In the genomic region with DNA sequence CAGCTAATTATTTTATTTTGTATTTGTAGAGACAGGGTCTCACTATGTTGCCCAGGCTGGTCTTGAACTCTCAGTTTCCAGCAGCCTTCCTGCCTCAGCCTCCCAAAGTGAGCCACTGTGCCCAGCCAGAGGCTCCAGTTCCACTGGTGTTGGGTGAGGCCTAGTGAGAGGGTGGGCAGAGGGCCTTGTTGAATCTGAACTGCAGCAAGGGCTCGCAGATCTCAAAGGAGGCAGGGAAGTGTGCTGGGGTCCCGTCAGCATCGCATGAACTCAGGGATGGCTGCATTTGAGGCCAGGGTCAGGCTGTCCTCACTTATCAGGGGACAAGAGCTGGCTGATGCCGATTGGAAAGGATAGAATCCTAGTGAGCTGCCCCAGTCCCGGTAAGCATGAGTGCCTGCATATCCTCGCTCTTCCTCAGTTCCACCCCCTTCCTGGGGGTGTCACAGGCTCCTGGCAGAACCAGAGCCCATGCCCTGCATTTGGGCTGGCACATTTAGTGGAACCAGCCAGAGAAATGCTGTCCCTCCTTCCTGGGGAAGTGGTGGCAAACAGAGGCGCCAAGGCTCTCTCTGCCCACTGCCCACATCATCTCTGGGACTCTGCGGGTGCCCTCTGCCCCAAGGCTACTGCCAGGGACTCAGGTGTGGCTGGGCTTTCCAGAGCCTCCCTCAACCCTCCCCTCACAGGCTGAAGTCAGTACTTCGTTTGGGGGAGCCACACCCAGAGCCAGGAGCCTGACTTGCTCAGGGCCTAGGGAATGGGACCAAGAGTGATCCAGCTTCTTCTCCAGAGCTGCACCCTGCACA, we compare ENCODE assay signal across 26 cellular contexts. TPM values are rescaled to one million over a fixed set of nuclear protein-coding genes. Genes with fewer than 3 reads are reported as not detected.
DNase-seq lines count a peak whose midpoint lies in the region; ATAC-seq and TF ChIP-seq lines count a peak whose summit lies in the region.
"Had no signal": no experiment of that assay in that cellular context is flagged by ENCODE, and none has a peak within 500 bp of the region (broad histone marks: within the 10 kb centered on the region; RNA-seq: fewer than 3 reads in every experiment).

No MANE protein-coding gene starts in this region.

- H3K27ac Mint-ChIP-seq in neural progenitor cell: peak overlapping the region; percentile 19
- no peak overlapping the region for H3K27ac Mint-ChIP-seq in activated T-helper 17 cell treated with anti-CD3 and anti-CD28 coated beads, Interleukin-2, amount 50 U/mL, for 72 hours
- H3K27ac Mint-ChIP-seq: activated CD8-positive, alpha-beta T cell treated with anti-CD3 and anti-CD28 coated beads for 36 hours; stimulated activated naive B cell treated with anti-CD40 and anti-IgM and Interleukin-4, amounts not matched to agents 10 μg/mL and 1 μg/mL and 100 μg/mL, for 72 hours had no signal

- H3K4me1 Mint-ChIP-seq in neural progenitor cell: peaks cover 7% of the 10 kb centered on the region
- H3K4me1 Mint-ChIP-seq in activated T-helper 17 cell treated with anti-CD3 and anti-CD28 coated beads, Interleukin-2, amount 50 U/mL, for 72 hours: no peaks in the 10 kb centered on the region
- H3K4me1 Mint-ChIP-seq: stimulated activated naive B cell treated with anti-CD40 and anti-IgM and Interleukin-4, amounts not matched to agents 10 μg/mL and 1 μg/mL and 100 μg/mL, for 72 hours had no signal

- H3F3A ChIP-seq in neural progenitor cell (ENCODE audit: low read depth): no peaks in the 10 kb centered on the region

- ATAC-seq in activated T-helper 17 cell treated with anti-CD3 and anti-CD28 coated beads, Interleukin-2, amount 50 U/mL, for 72 hours (replicated peaks): no peak
- ATAC-seq in HG02759 (IDR thresholded peaks at IDR 0.05; ENCODE audit: unreplicated experiment): no peak
- ATAC-seq: activated CD8-positive, alpha-beta T cell treated with anti-CD3 and anti-CD28 coated beads for 36 hours; mucosa of descending colon; stimulated activated naive B cell treated with anti-CD40 and anti-IgM and Interleukin-4, amounts not matched to agents 10 μg/mL and 1 μg/mL and 100 μg/mL, for 72 hours had no signal

- H3K4me3 Mint-ChIP-seq in neural progenitor cell: no peak overlapping the region
- no peak overlapping the region for H3K4me3 Mint-ChIP-seq in activated T-helper 17 cell treated with anti-CD3 and anti-CD28 coated beads, Interleukin-2, amount 50 U/mL, for 72 hours
- H3K4me3 Mint-ChIP-seq: activated CD8-positive, alpha-beta T cell treated with anti-CD3 and anti-CD28 coated beads for 36 hours; stimulated activated naive B cell treated with anti-CD40 and anti-IgM and Interleukin-4, amounts not matched to agents 10 μg/mL and 1 μg/mL and 100 μg/mL, for 72 hours had no signal

- no peaks in the 10 kb centered on the region for H3K9me3 Mint-ChIP-seq in neural progenitor cell
- no peaks in the 10 kb centered on the region for H3K9me3 Mint-ChIP-seq in activated T-helper 17 cell treated with anti-CD3 and anti-CD28 coated beads, Interleukin-2, amount 50 U/mL, for 72 hours
- H3K9me3 Mint-ChIP-seq: activated CD8-positive, alpha-beta T cell treated with anti-CD3 and anti-CD28 coated beads for 36 hours had no signal

- no peak overlapping the region for H3K27ac ChIP-seq in adrenal gland
- no peak overlapping the region for H3K27ac ChIP-seq in neural progenitor cell
- H3K27ac ChIP-seq: brain microvascular endothelial cell, C4-2B, esophagus squamous epithelium, SK-N-MC had no signal

- H3K4me1 ChIP-seq in adrenal gland (replicated peaks in 1 of 2) (no peaks in the 10 kb centered on the region), neural progenitor cell (no peaks in the 10 kb centered on the region)

- no peak overlapping the region for H3K4me2 ChIP-seq in neural progenitor cell
- H3K4me2 ChIP-seq: smooth muscle cell had no signal

- no peaks in the 10 kb centered on the region for H3K36me3 Mint-ChIP-seq in neural progenitor cell
- H3K36me3 Mint-ChIP-seq in activated T-helper 17 cell treated with anti-CD3 and anti-CD28 coated beads, Interleukin-2, amount 50 U/mL, for 72 hours (ENCODE audit: low read depth): no peaks in the 10 kb centered on the region
- H3K36me3 Mint-ChIP-seq: stimulated activated naive B cell treated with anti-CD40 and anti-IgM and Interleukin-4, amounts not matched to agents 10 μg/mL and 1 μg/mL and 100 μg/mL, for 72 hours had no signal

- H3K27me3 ChIP-seq in adrenal gland (no peaks in the 10 kb centered on the region), neural progenitor cell (no peaks in the 10 kb centered on the region)
- H3K27me3 ChIP-seq: brain microvascular endothelial cell, esophagus squamous epithelium had no signal

- TF ChIP-seq POLR2A in adrenal gland (IDR thresholded peaks at IDR 0.05): no peak

- H3K9me3 ChIP-seq in adrenal gland (replicated peaks in 1 of 3) (no peaks in the 10 kb centered on the region), neural progenitor cell (ENCODE audit: low read depth) (no peaks in the 10 kb centered on the region)
- H3K9me3 ChIP-seq: esophagus squamous epithelium, mucosa of descending colon had no signal

- 72 to 90% (median 77%) methylated on average over 2 to 9 of the region's 9 CpGs for WGBS in adrenal gland, 4 donors

- TF ChIP-seq CTCF in adrenal gland (IDR thresholded peaks at IDR 0.05) (no peak), neural progenitor cell (IDR thresholded peaks at IDR 0.05) (no peak)

- H3K27me3 Mint-ChIP-seq in neural progenitor cell (ENCODE audit: insufficient read depth, low read depth): peaks cover 8% of the 10 kb centered on the region
- no peaks in the 10 kb centered on the region for H3K27me3 Mint-ChIP-seq in activated T-helper 17 cell treated with anti-CD3 and anti-CD28 coated beads, Interleukin-2, amount 50 U/mL, for 72 hours
- H3K27me3 Mint-ChIP-seq: activated CD8-positive, alpha-beta T cell treated with anti-CD3 and anti-CD28 coated beads for 36 hours had no signal

- H4K20me1 ChIP-seq in neural progenitor cell (ENCODE audit: low read depth): no peaks in the 10 kb centered on the region

- DNase-seq in activated CD4-positive, CD25-positive, alpha-beta regulatory T cell treated with anti-CD3 and anti-CD28 coated beads, Interleukin-2, amount 50 U/mL, for 72 hours: peak; percentile 22
- DNase-seq in activated CD4-positive, CD25-positive, alpha-beta regulatory T cell (lab: John Stamatoyannopoulos, UW): no peak
- peak; percentile 25 for DNase-seq in 8988T
- peak; percentile 0 to 31 (median 10) for DNase-seq in adrenal gland
- no peak for DNase-seq in neural progenitor cell (ENCODE audit: low spot score)
- DNase-seq in DMS53 (lab: John Stamatoyannopoulos, UW): no peak
- DNase-seq: activated CD8-positive, alpha-beta T cell treated with anti-CD3 and anti-CD28 coated beads for 36 hours; activated gamma-delta T cell treated with Interleukin-2 at 50 U/mL for 16 hours; brain microvascular endothelial cell; DMS79; esophagus squamous epithelium; MV-4-11; NCI-H2081 treated with DMSO at 0.1 percent for 48 hours; NCI-H524 treated with DMSO at 0.1 percent for 48 hours; stimulated activated naive B cell treated with anti-CD40 and anti-IgM and Interleukin-4, amounts not matched to agents 10 μg/mL and 1 μg/mL and 100 μg/mL, for 72 hours had no signal

- H2AFZ ChIP-seq in neural progenitor cell (replicated peaks): no peak overlapping the region

- H3K36me3 ChIP-seq in adrenal gland (replicated peaks in 1 of 2): no peaks in the 10 kb centered on the region
- H3K36me3 ChIP-seq in neural progenitor cell: no peaks in the 10 kb centered on the region
- H3K36me3 ChIP-seq: brain microvascular endothelial cell had no signal

- H3K79me2 ChIP-seq in neural progenitor cell (ENCODE audit: low read depth): no peaks in the 10 kb centered on the region

- H3K9ac ChIP-seq in neural progenitor cell: no peak overlapping the region

- intact Hi-C loops in adrenal gland (cut with DNase I): no loop called here

- H3K4me3 ChIP-seq in adrenal gland (no peak overlapping the region), neural progenitor cell (no peak overlapping the region)
- H3K4me3 ChIP-seq: esophagus squamous epithelium, mucosa of descending colon, SK-N-MC, smooth muscle cell had no signal

RNA-seq across cellular contexts. Expression of a gene that starts 24.1 kb away (rescaled TPM):
- 10 to 100 TPM in 4 of 8 donors, 1 to 10 TPM in 4; 2.6 to 15.6 (median 10.1) TPM for total RNA-seq in adrenal gland
- 10 to 100 TPM in 2 of 3 donors, 1 to 10 TPM in 1; 1.5 to 48.3 (median 36.8) TPM for polyA plus RNA-seq in adrenal gland
- 0.71 and 1.3 TPM in 2 replicates for total RNA-seq in neural progenitor cell (ENCODE audit: low replicate concordance)
- 1 to 10 TPM in 1 of 2 donors, under 1 TPM in 1; 0.69 to 5.2 TPM for total RNA-seq in activated T-helper 17 cell treated with anti-CD3 and anti-CD28 coated beads, Interleukin-2, amount 50 U/mL, for 72 hours

RNA-seq across cellular contexts. Expression of a gene that starts 31.8 kb away (rescaled TPM):
- total RNA-seq in adrenal gland (1 to 10 TPM in 5 of 8 donors, under 1 TPM in 3; 0.30 to 2.6 (median 1.2) TPM), neural progenitor cell (ENCODE audit: low replicate concordance) (not detected in 2 replicates)
- polyA plus RNA-seq in adrenal gland: 10 to 100 TPM in 1 of 3 donors, 1 to 10 TPM in 2; 4.1 to 21.4 (median 5.4) TPM
- total RNA-seq in activated T-helper 17 cell treated with anti-CD3 and anti-CD28 coated beads, Interleukin-2, amount 50 U/mL, for 72 hours: under 1 TPM; 0.15 to 0.53 TPM
- total RNA-seq: A172, osteocyte had no signal

RNA-seq across cellular contexts. Expression of a gene that starts 48.3 kb away (rescaled TPM):
- total RNA-seq in adrenal gland: under 1 TPM in 4 of 8 donors, not detected in 4; 0.07 to 0.30 (median 0.12) TPM
- 1 to 10 TPM in 1 of 3 donors, under 1 TPM in 2; 0.20 to 1.9 (median 0.61) TPM for polyA plus RNA-seq in adrenal gland
- total RNA-seq in neural progenitor cell (ENCODE audit: low replicate concordance): 0.28 and 1.9 TPM in 2 replicates
- total RNA-seq in activated T-helper 17 cell treated with anti-CD3 and anti-CD28 coated beads, Interleukin-2, amount 50 U/mL, for 72 hours: under 1 TPM in 1 of 2 donors, not detected in 1; 0.11 TPM
- total RNA-seq: A172; activated CD8-positive, alpha-beta T cell treated with anti-CD3 and anti-CD28 coated beads for 36 hours; dermis microvascular lymphatic vessel endothelial cell; osteocyte had no signal
- polyA plus RNA-seq: keratinocyte had no signal

RNA-seq across cellular contexts. Expression of a gene that starts 57.1 kb away (rescaled TPM):
- total RNA-seq in adrenal gland (under 1 TPM in 1 of 8 donors, not detected in 7; 0.25 TPM), neural progenitor cell (ENCODE audit: low replicate concordance) (not detected in 2 replicates)
- polyA plus RNA-seq in adrenal gland: not detected
- not detected for total RNA-seq in activated T-helper 17 cell treated with anti-CD3 and anti-CD28 coated beads, Interleukin-2, amount 50 U/mL, for 72 hours
- total RNA-seq: A172; activated CD8-positive, alpha-beta T cell treated with anti-CD3 and anti-CD28 coated beads for 36 hours; dermis microvascular lymphatic vessel endothelial cell; mucosa of descending colon; osteocyte; smooth muscle cell; urinary bladder had no signal
- polyA plus RNA-seq: keratinocyte, smooth muscle cell, urinary bladder had no signal

Comparison
In these comparisons a context has a peak if more than half of its experiments do, and no peak if none do; other contexts are left out.
1. DNase-seq: peak in activated CD4-positive, CD25-positive, alpha-beta regulatory T cell treated with anti-CD3 and anti-CD28 coated beads, Interleukin-2, amount 50 U/mL, for 72 hours (single experiment), 8988T (single experiment) and adrenal gland (7 of 7); none in activated CD4-positive, CD25-positive, alpha-beta regulatory T cell (0 of 4), neural progenitor cell (single experiment) and DMS53 (single experiment).